In genomic region chr10:35652824-35653223, GRCh38 we compare ENCODE assay signal across 34 cellular contexts. TPM values are rescaled to one million over a fixed set of nuclear protein-coding genes. Genes with fewer than 3 reads are reported as not detected.
"Had no signal": no experiment of that assay in that cellular context is flagged by ENCODE, and none has a peak within 500 bp of the region (broad histone marks: within the 10 kb centered on the region; RNA-seq: fewer than 3 reads in every experiment).

No MANE protein-coding gene starts in this region.

- H3K27me3 Mint-ChIP-seq: progenitor cell of endocrine pancreas had no signal

- H3K4me3 Mint-ChIP-seq: naive thymus-derived CD4-positive, alpha-beta T cell; natural killer cell; nephron; neural progenitor cell; stimulated activated effector memory CD8-positive, alpha-beta T cell treated with anti-CD3 and anti-CD28 coated beads, Interleukin-12 subunit alpha, Interleukin-12 subunit beta, amount 100 ng/mL, for 72 hours; stimulated activated naive B cell treated with anti-CD40 and anti-IgM and Interleukin-4, amounts not matched to agents 10 μg/mL and 1 μg/mL and 100 μg/mL, for 72 hours; stimulated activated naive CD8-positive, alpha-beta T cell treated with anti-CD3 and anti-CD28 coated beads, Interleukin-15, Interleukin-2, amounts not matched to agents 100 ng/mL and 50 ng/mL, for 24 hours; type B pancreatic cell had no signal

- DNase-seq: naive thymus-derived CD4-positive, alpha-beta T cell; natural killer cell; occipital lobe; ovary; posterior cingulate gyrus; psoas muscle; right cardiac atrium; spleen; stimulated activated CD4-positive, alpha-beta T cell treated with anti-CD3 and anti-CD28 coated beads, Interleukin-12 subunit alpha, Interleukin-12 subunit beta, amount 100 ng/mL, for 4 hours; stimulated activated CD4-positive, alpha-beta T cell treated with anti-CD3 and anti-CD28 coated beads, Interleukin-2, amount 100 ng/mL, for 24 hours; stimulated activated CD4-positive, alpha-beta T cell treated with anti-CD3 and anti-CD28 coated beads, Interleukin-2, amount 100 ng/mL, for 48 hours; stimulated activated CD4-positive, alpha-beta T cell treated with anti-CD3 and anti-CD28 coated beads, Interleukin-4, amount 100 ng/mL, for 24 hours; stimulated activated naive B cell treated with anti-CD40 and anti-IgM and Interleukin-4, amounts not matched to agents 10 μg/mL and 1 μg/mL and 100 μg/mL, for 72 hours; stimulated activated naive CD4-positive, alpha-beta T cell treated with Interleukin-2 at 50 U/mL for 16 hours; substantia nigra; testis; tibial artery; transverse colon; upper lobe of right lung; uterus had no signal

- H3K27ac ChIP-seq: neural progenitor cell, ovary, parathyroid adenoma, psoas muscle, spleen, suprapubic skin, testis, tibial artery, transverse colon, upper lobe of right lung, uterus had no signal

- H3K9me3 Mint-ChIP-seq: natural killer cell; nephron; neural progenitor cell; stimulated activated effector memory CD8-positive, alpha-beta T cell treated with anti-CD3 and anti-CD28 coated beads, Interleukin-12 subunit alpha, Interleukin-12 subunit beta, amount 100 ng/mL, for 72 hours; stimulated activated naive B cell treated with anti-CD40 and anti-IgM and Interleukin-4, amounts not matched to agents 10 μg/mL and 1 μg/mL and 100 μg/mL, for 72 hours; stimulated activated naive CD8-positive, alpha-beta T cell treated with anti-CD3 and anti-CD28 coated beads, Interleukin-15, Interleukin-2, amounts not matched to agents 100 ng/mL and 50 ng/mL, for 24 hours; type B pancreatic cell had no signal

- H3K4me3 ChIP-seq: neural progenitor cell, ovary, psoas muscle, skin epidermis, smooth muscle cell, spleen, suprapubic skin, testis, tibial artery, transverse colon, upper lobe of right lung, uterus had no signal

- H3K4me1 Mint-ChIP-seq: naive thymus-derived CD4-positive, alpha-beta T cell; natural killer cell; nephron; stimulated activated effector memory CD8-positive, alpha-beta T cell treated with anti-CD3 and anti-CD28 coated beads, Interleukin-12 subunit alpha, Interleukin-12 subunit beta, amount 100 ng/mL, for 72 hours; stimulated activated naive B cell treated with anti-CD40 and anti-IgM and Interleukin-4, amounts not matched to agents 10 μg/mL and 1 μg/mL and 100 μg/mL, for 72 hours had no signal

- H3K27ac Mint-ChIP-seq: naive thymus-derived CD4-positive, alpha-beta T cell; natural killer cell; nephron; neural progenitor cell; progenitor cell of endocrine pancreas; stimulated activated effector memory CD8-positive, alpha-beta T cell treated with anti-CD3 and anti-CD28 coated beads, Interleukin-12 subunit alpha, Interleukin-12 subunit beta, amount 100 ng/mL, for 72 hours; stimulated activated naive B cell treated with anti-CD40 and anti-IgM and Interleukin-4, amounts not matched to agents 10 μg/mL and 1 μg/mL and 100 μg/mL, for 72 hours; stimulated activated naive CD8-positive, alpha-beta T cell treated with anti-CD3 and anti-CD28 coated beads, Interleukin-15, Interleukin-2, amounts not matched to agents 100 ng/mL and 50 ng/mL, for 24 hours; type B pancreatic cell had no signal

- H3K9ac ChIP-seq: neural progenitor cell, parathyroid adenoma had no signal

- ATAC-seq: naive thymus-derived CD4-positive, alpha-beta T cell; natural killer cell; psoas muscle; right cardiac atrium; sciatic nerve; stimulated activated effector memory CD8-positive, alpha-beta T cell treated with anti-CD3 and anti-CD28 coated beads, Interleukin-12 subunit alpha, Interleukin-12 subunit beta, amount 100 ng/mL, for 72 hours; stimulated activated naive B cell treated with anti-CD40 and anti-IgM and Interleukin-4, amounts not matched to agents 10 μg/mL and 1 μg/mL and 100 μg/mL, for 72 hours; upper lobe of right lung had no signal

- H3K4me2 ChIP-seq: neural progenitor cell, smooth muscle cell had no signal

- H3K36me3 ChIP-seq: neural progenitor cell, ovary, spleen, suprapubic skin, tibial artery, transverse colon, upper lobe of right lung, uterus had no signal

- H3K27me3 ChIP-seq: neural progenitor cell, ovary, spleen, suprapubic skin, testis, tibial artery, transverse colon, upper lobe of right lung, uterus had no signal

- H3K9me3 ChIP-seq: ovary, spleen, suprapubic skin, testis, tibial artery, transverse colon, upper lobe of right lung, uterus had no signal

- H3K4me1 ChIP-seq: parathyroid adenoma, psoas muscle, spleen, suprapubic skin, testis, tibial artery, transverse colon, upper lobe of right lung, uterus had no signal

- H2AFZ ChIP-seq: neural progenitor cell, parathyroid adenoma had no signal

- H3K79me2 ChIP-seq: parathyroid adenoma had no signal

- H3K36me3 Mint-ChIP-seq: naive thymus-derived CD4-positive, alpha-beta T cell; natural killer cell; neural progenitor cell; stimulated activated effector memory CD8-positive, alpha-beta T cell treated with anti-CD3 and anti-CD28 coated beads, Interleukin-12 subunit alpha, Interleukin-12 subunit beta, amount 100 ng/mL, for 72 hours; stimulated activated naive B cell treated with anti-CD40 and anti-IgM and Interleukin-4, amounts not matched to agents 10 μg/mL and 1 μg/mL and 100 μg/mL, for 72 hours; type B pancreatic cell had no signal

RNA-seq across cellular contexts. Expression of gene FZD8, which starts 10.7 kb away (rescaled TPM):
- polyA plus RNA-seq: naive thymus-derived CD4-positive, alpha-beta T cell had no signal

RNA-seq across cellular contexts. Expression of gene GJD4, which starts 47.7 kb away (rescaled TPM):
- total RNA-seq: naive thymus-derived CD4-positive, alpha-beta T cell; natural killer cell; occipital lobe; ovary; psoas muscle; renal cortical epithelial cell; right cardiac atrium; sciatic nerve; smooth muscle cell; spleen; transverse colon; upper lobe of right lung; urinary bladder; uterus had no signal
- polyA plus RNA-seq: naive thymus-derived CD4-positive, alpha-beta T cell; neural cell; ovary; right cardiac atrium; smooth muscle cell; urinary bladder had no signal
